ENCODE assay signal across 7 cellular contexts in genomic region chr2:127811397-127811860, GRCh38. TPM values are rescaled to one million over a fixed set of nuclear protein-coding genes. Genes with fewer than 3 reads are reported as not detected.
DNase-seq lines count a peak whose midpoint lies in the region; ATAC-seq, FAIRE-seq and TF ChIP-seq lines count a peak whose summit lies in the region.

No MANE protein-coding gene starts in this region.

- peak overlapping the region; percentile 85 for H2AFZ ChIP-seq in keratinocyte (ENCODE audit: control insufficient read depth, low read length)

- FAIRE-seq in keratinocyte (lab: Jason Lieb, UNC), result no peak

- H4K20me1 ChIP-seq in keratinocyte (ENCODE audit: control insufficient read depth, extremely low read depth, insufficient read depth, low read length), result peaks cover 13% of the 10 kb centered on the region

- H3K36me3 ChIP-seq in keratinocyte (ENCODE audit: control insufficient read depth in 2 of 2, extremely low read depth in 1 of 2, insufficient read depth in 2 of 2, low read length in 2 of 2), result no peaks in the 10 kb centered on the region

- no peak for DNase-seq in astrocyte of the cerebellum (ENCODE audit: low read depth)
- DNase-seq in keratinocyte (ENCODE audit: low read depth, low spot score), result no peak
- peak; percentile 3 for DNase-seq in stromal cell of bone marrow (ENCODE audit: low read depth)
- no peak for DNase-seq in NK-92 treated with Interleukin-12 subunit alpha and Interleukin-12 subunit beta, amount 100 ng/mL, for 24 hours (lab: John Stamatoyannopoulos, UW)
- DNase-seq in stimulated activated CD4-positive, alpha-beta T cell treated with anti-CD3 and anti-CD28 coated beads, Interleukin-4, amount 100 ng/mL, for 1 hour, result no peak

- no peaks in the 10 kb centered on the region for H3K9me3 ChIP-seq in keratinocyte (ENCODE audit: control insufficient read depth, low read depth, low read length)

- H3K9me1 ChIP-seq in keratinocyte (ENCODE audit: control insufficient read depth, extremely low read depth, insufficient read depth, low read length), result no peaks in the 10 kb centered on the region

- peak overlapping the region; percentile 99 for H3K9ac ChIP-seq in keratinocyte (ENCODE audit: control insufficient read depth, extremely low read depth, insufficient read depth, low read length)

- in situ Hi-C loops in astrocyte of the cerebellum (cut with HindIII; ENCODE audit: low sequenced_read_pairs), result no loop called here

- peak; percentile 40 for ATAC-seq in GM18870 (IDR thresholded peaks at IDR 0.05; ENCODE audit: unreplicated experiment)
- peak; percentile 36 for ATAC-seq in HG03460 (IDR thresholded peaks at IDR 0.05; ENCODE audit: unreplicated experiment)

- peak overlapping the region; percentile 92 for H3K27ac ChIP-seq in keratinocyte (ENCODE audit: control insufficient read depth, insufficient read depth, low read length)

- peaks cover 22% of the 10 kb centered on the region for H3K4me1 ChIP-seq in keratinocyte (ENCODE audit: control insufficient read depth, extremely low read depth, insufficient read depth, low read length)

- H3K4me2 ChIP-seq in keratinocyte (ENCODE audit: control insufficient read depth, extremely low read depth, insufficient read depth, low read depth, low read length), result peak overlapping the region; percentile 87

- peak overlapping the region; percentile 82 for H3K4me3 ChIP-seq in astrocyte of the cerebellum (ENCODE audit: low read depth, low read length)
- H3K4me3 ChIP-seq in keratinocyte (ENCODE audit: control insufficient read depth in 2 of 3, extremely low read depth in 1 of 3, insufficient read depth in 2 of 3, low read depth in 1 of 3, low read length in 3 of 3), result peak overlapping the region; percentile 89 to 100 (median 92)

- no peaks in the 10 kb centered on the region for H3K27me3 ChIP-seq in keratinocyte (ENCODE audit: control insufficient read depth, extremely low read depth, insufficient read depth, low read length)

- peaks cover 45% of the 10 kb centered on the region for H3K79me2 ChIP-seq in keratinocyte (ENCODE audit: control insufficient read depth, insufficient read depth, low read length)

- no peak for TF ChIP-seq CTCF in astrocyte of the cerebellum (IDR thresholded peaks at IDR 0.05; ENCODE audit: low read depth, low read length, missing control alignments)
- no peak for TF ChIP-seq CTCF in keratinocyte (optimal IDR thresholded peaks at IDR 0.05 in 1 of 3, IDR thresholded peaks at IDR 0.05 in 1 of 3, conservative IDR thresholded peaks at IDR 0.05 in 1 of 3; ENCODE audit: extremely low read depth in 1 of 3, insufficient read depth in 2 of 3, low read length in 3 of 3)

- dilution Hi-C loops in keratinocyte (cut with MboI; ENCODE audit: extremely low pct_ligation_motif_present, low sequenced_read_pairs), result no loop called here

RNA-seq across cellular contexts. Expression of gene WDR33, which starts 0.5 kb away (rescaled TPM):
- 25.4 to 44.5 TPM (median 26.5 TPM) in 3 replicates for polyA plus RNA-seq in keratinocyte
- 35.5 TPM for polyA plus RNA-seq in keratinocyte (2011; ENCODE audit: low read depth)
- polyA plus RNA-seq in keratinocyte (2011; cell fraction: cytosol; rRNA removed), result 12.5 and 26.0 TPM in 2 replicates
- 33.1 and 38.9 TPM in 2 replicates for polyA plus RNA-seq in keratinocyte (2011; cell fraction: nucleus; rRNA removed)
- 16.6 and 19.4 TPM in 2 replicates for polyA plus RNA-seq in keratinocyte (2012; ENCODE audit: low replicate concordance)
- polyA minus RNA-seq in keratinocyte, result 21.3 to 73.0 TPM (median 38.2 TPM) in 3 replicates
- polyA minus RNA-seq in keratinocyte (2011; cell fraction: cytosol; rRNA and poly(A)+ RNA removed), result 15.3 TPM
- polyA minus RNA-seq in keratinocyte (2011; cell fraction: nucleus; rRNA and poly(A)+ RNA removed), result 33.6 and 90.4 TPM in 2 replicates

RNA-seq across cellular contexts. Expression of gene POLR2D, which starts 46.5 kb away (rescaled TPM):
- polyA plus RNA-seq in keratinocyte, result 8.3 to 27.3 TPM (median 15.3 TPM) in 3 replicates
- 10.6 TPM for polyA plus RNA-seq in keratinocyte (2011; ENCODE audit: low read depth)
- polyA plus RNA-seq in keratinocyte (2011; cell fraction: cytosol; rRNA removed), result 12.4 and 21.3 TPM in 2 replicates
- 7.9 and 9.1 TPM in 2 replicates for polyA plus RNA-seq in keratinocyte (2011; cell fraction: nucleus; rRNA removed)
- polyA plus RNA-seq in keratinocyte (2012; ENCODE audit: low replicate concordance), result 21.3 and 23.1 TPM in 2 replicates
- 12.6 to 19.3 TPM (median 15.6 TPM) in 3 replicates for polyA minus RNA-seq in keratinocyte
- polyA minus RNA-seq in keratinocyte (2011; cell fraction: cytosol; rRNA and poly(A)+ RNA removed), result 10.4 TPM
- polyA minus RNA-seq in keratinocyte (2011; cell fraction: nucleus; rRNA and poly(A)+ RNA removed), result 2.3 and 4.0 TPM in 2 replicates
